In the genomic region with DNA sequence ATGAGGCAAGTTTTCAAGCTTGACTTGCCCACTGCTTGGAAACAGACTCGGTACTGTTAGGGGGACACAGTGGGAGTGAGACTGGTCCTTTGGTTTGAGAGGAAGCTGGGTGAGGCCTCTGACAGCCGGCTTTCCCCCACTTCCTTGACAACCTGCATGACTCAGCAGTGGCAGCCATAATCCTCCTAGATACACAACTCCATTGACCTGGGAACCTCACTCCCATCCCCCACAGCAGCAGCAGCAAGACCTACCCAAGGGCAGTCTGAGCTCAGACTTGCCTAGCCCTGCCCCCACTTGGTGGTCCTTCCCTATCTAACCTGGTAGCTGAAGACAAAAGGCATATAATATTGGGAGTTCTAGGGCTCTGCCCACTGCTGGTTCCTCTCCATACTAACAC, we compare ENCODE assay signal across 30 cellular contexts.
A peak's percentile ranks its signal among the peaks of the same experiment; 100 is the strongest.
DNase-seq lines count a peak whose midpoint lies in the region; ATAC-seq and TF ChIP-seq lines count a peak whose summit lies in the region.
"Had no signal": no experiment of that assay in that cellular context is flagged by ENCODE, and none has a peak within 500 bp of the region (broad histone marks: within the 10 kb centered on the region; RNA-seq: fewer than 3 reads in every experiment).

No MANE protein-coding gene starts in this region.

- H3K36me3 Mint-ChIP-seq in stimulated activated effector memory CD8-positive, alpha-beta T cell treated with anti-CD3 and anti-CD28 coated beads, Interleukin-12 subunit alpha, Interleukin-12 subunit beta, amount 100 ng/mL, for 72 hours = no peaks in the 10 kb centered on the region
- H3K36me3 Mint-ChIP-seq: activated naive CD8-positive, alpha-beta T cell treated with anti-CD3 and anti-CD28 coated beads for 36 hours had no signal

- peaks cover 25% of the 10 kb centered on the region; the same call in 1 of the 2 replicates for H3K9me3 ChIP-seq in NT2/D1 (ENCODE audit: insufficient read depth, low read length)
- H3K9me3 ChIP-seq: gastrocnemius medialis, Peyer's patch, testis, uterus had no signal

- H3K27ac ChIP-seq in RWPE1 = no peak overlapping the region
- H3K27ac ChIP-seq: 22Rv1, ascending aorta, gastrocnemius medialis, left lung, Peyer's patch, testis, uterus had no signal

- ATAC-seq in stimulated activated effector memory CD8-positive, alpha-beta T cell treated with anti-CD3 and anti-CD28 coated beads, Interleukin-12 subunit alpha, Interleukin-12 subunit beta, amount 100 ng/mL, for 72 hours = peak; percentile 16
- no peak for ATAC-seq in HG02588 (IDR thresholded peaks at IDR 0.05; ENCODE audit: unreplicated experiment)
- ATAC-seq: activated CD8-positive, alpha-beta T cell treated with anti-CD3 and anti-CD28 coated beads for 36 hours; gastrocnemius medialis; left lung had no signal

- no peak overlapping the region for H3K4me3 Mint-ChIP-seq in stimulated activated effector memory CD8-positive, alpha-beta T cell treated with anti-CD3 and anti-CD28 coated beads, Interleukin-12 subunit alpha, Interleukin-12 subunit beta, amount 100 ng/mL, for 72 hours
- H3K4me3 Mint-ChIP-seq: activated CD8-positive, alpha-beta T cell treated with anti-CD3 and anti-CD28 coated beads for 36 hours; activated naive CD8-positive, alpha-beta T cell treated with anti-CD3 and anti-CD28 coated beads for 36 hours; CD4-positive, alpha-beta T cell; mesothelial cell of epicardium; naive B cell had no signal

- no peak overlapping the region for H3K9ac ChIP-seq in NT2/D1 (ENCODE audit: insufficient read length, low read depth)

- no peaks in the 10 kb centered on the region for H3K27me3 ChIP-seq in NT2/D1 (ENCODE audit: insufficient read depth, insufficient read length)
- H3K27me3 ChIP-seq: ascending aorta, gastrocnemius medialis, left lung, Peyer's patch, testis, uterus had no signal

- peaks cover 11% of the 10 kb centered on the region for H3K9me3 Mint-ChIP-seq in stimulated activated effector memory CD8-positive, alpha-beta T cell treated with anti-CD3 and anti-CD28 coated beads, Interleukin-12 subunit alpha, Interleukin-12 subunit beta, amount 100 ng/mL, for 72 hours

- no peaks in the 10 kb centered on the region for H3K4me1 Mint-ChIP-seq in stimulated activated effector memory CD8-positive, alpha-beta T cell treated with anti-CD3 and anti-CD28 coated beads, Interleukin-12 subunit alpha, Interleukin-12 subunit beta, amount 100 ng/mL, for 72 hours
- H3K4me1 Mint-ChIP-seq: activated naive CD8-positive, alpha-beta T cell treated with anti-CD3 and anti-CD28 coated beads for 36 hours; IgD-negative memory B cell; mesothelial cell of epicardium; naive B cell had no signal

- no peak overlapping the region for H3K27ac Mint-ChIP-seq in stimulated activated effector memory CD8-positive, alpha-beta T cell treated with anti-CD3 and anti-CD28 coated beads, Interleukin-12 subunit alpha, Interleukin-12 subunit beta, amount 100 ng/mL, for 72 hours
- H3K27ac Mint-ChIP-seq: activated CD8-positive, alpha-beta T cell treated with anti-CD3 and anti-CD28 coated beads for 36 hours; activated naive CD8-positive, alpha-beta T cell treated with anti-CD3 and anti-CD28 coated beads for 36 hours; CD4-positive, alpha-beta T cell; mesothelial cell of epicardium had no signal

- CTCF ChIA-PET in RWPE1 (lab: Yijun Ruan, JAX) = no interaction called here

- POLR2A ChIA-PET in RWPE1 (lab: Yijun Ruan, JAX; ENCODE audit: low non-redundant PET) = no interaction called here

- peak; percentile 64 for DNase-seq in DMS53 (lab: John Stamatoyannopoulos, UW)
- no peak for DNase-seq in DMS53 treated with DMSO at 0.1 percent for 48 hours (lab: John Stamatoyannopoulos, UW; ENCODE audit: unreplicated experiment)
- peak; percentile 15 for DNase-seq in NT2/D1 (ENCODE audit: low read depth, low spot score)
- peak; percentile 2 for DNase-seq in epithelial cell of esophagus (ENCODE audit: low read depth)
- DNase-seq in stimulated activated effector memory CD8-positive, alpha-beta T cell treated with anti-CD3 and anti-CD28 coated beads, Interleukin-12 subunit alpha, Interleukin-12 subunit beta, amount 100 ng/mL, for 72 hours (ENCODE audit: low spot score in 2 of 2) = no peak
- DNase-seq in RWPE1 (ENCODE audit: low spot score) = no peak
- DNase-seq in retina = no peak
- DNase-seq: activated CD4-positive, alpha-beta T cell treated with anti-CD3 and anti-CD28 coated beads for 1 hour; activated CD8-positive, alpha-beta T cell treated with anti-CD3 and anti-CD28 coated beads for 36 hours; activated effector memory CD4-positive, alpha-beta T cell treated with anti-CD3 and anti-CD28 coated beads, Interleukin-2, amount 50 U/mL, for 16 hours; activated naive CD8-positive, alpha-beta T cell treated with anti-CD3 and anti-CD28 coated beads for 36 hours; caudate nucleus; CD4-positive, alpha-beta T cell; gastrocnemius medialis; left lung; naive B cell; NCI-H1105 treated with DMSO at 0.1 percent for 48 hours; NCI-H1930; NCI-H524 treated with DMSO at 0.1 percent for 48 hours; Peyer's patch; SIG-M5; stimulated activated naive CD4-positive, alpha-beta T cell treated with Interleukin-2 at 50 U/mL for 16 hours; SW 1271; testis; uterus had no signal

- H3K4me3 ChIP-seq in NT2/D1 (ENCODE audit: insufficient read length, low read depth) = peak overlapping the region; percentile 4
- H3K4me3 ChIP-seq in epithelial cell of esophagus (ENCODE audit: low read length) = no peak overlapping the region
- H3K4me3 ChIP-seq: ascending aorta, gastrocnemius medialis, left lung, Peyer's patch, testis, uterus had no signal

- H3K36me3 ChIP-seq in NT2/D1 (ENCODE audit: insufficient read depth, insufficient read length, low read length) = no peaks in the 10 kb centered on the region
- H3K36me3 ChIP-seq: ascending aorta, gastrocnemius medialis, left lung, Peyer's patch, uterus had no signal

- H3K4me1 ChIP-seq in NT2/D1 (ENCODE audit: insufficient read depth, insufficient read length) = peaks cover 4% of the 10 kb centered on the region
- H3K4me1 ChIP-seq: ascending aorta, gastrocnemius medialis, left lung, Peyer's patch, testis, uterus had no signal

- TF ChIP-seq CTCF in epithelial cell of esophagus (IDR thresholded peaks at IDR 0.05; ENCODE audit: insufficient read depth, low read depth, low read length, missing control alignments) (no peak), RWPE1 (conservative IDR thresholded peaks at IDR 0.05; ENCODE audit: low read depth) (no peak)

Comparison
In these comparisons a context has a peak if more than half of its experiments do, and no peak if none do; other contexts are left out.
1. DNase-seq: peak in DMS53 (single experiment), NT2/D1 (single experiment) and epithelial cell of esophagus (single experiment); none in DMS53 treated with DMSO at 0.1 percent for 48 hours (single experiment), stimulated activated effector memory CD8-positive, alpha-beta T cell treated with anti-CD3 and anti-CD28 coated beads, Interleukin-12 subunit alpha, Interleukin-12 subunit beta, amount 100 ng/mL, for 72 hours (0 of 2), RWPE1 (single experiment) and retina (single experiment).